In the genomic region with DNA sequence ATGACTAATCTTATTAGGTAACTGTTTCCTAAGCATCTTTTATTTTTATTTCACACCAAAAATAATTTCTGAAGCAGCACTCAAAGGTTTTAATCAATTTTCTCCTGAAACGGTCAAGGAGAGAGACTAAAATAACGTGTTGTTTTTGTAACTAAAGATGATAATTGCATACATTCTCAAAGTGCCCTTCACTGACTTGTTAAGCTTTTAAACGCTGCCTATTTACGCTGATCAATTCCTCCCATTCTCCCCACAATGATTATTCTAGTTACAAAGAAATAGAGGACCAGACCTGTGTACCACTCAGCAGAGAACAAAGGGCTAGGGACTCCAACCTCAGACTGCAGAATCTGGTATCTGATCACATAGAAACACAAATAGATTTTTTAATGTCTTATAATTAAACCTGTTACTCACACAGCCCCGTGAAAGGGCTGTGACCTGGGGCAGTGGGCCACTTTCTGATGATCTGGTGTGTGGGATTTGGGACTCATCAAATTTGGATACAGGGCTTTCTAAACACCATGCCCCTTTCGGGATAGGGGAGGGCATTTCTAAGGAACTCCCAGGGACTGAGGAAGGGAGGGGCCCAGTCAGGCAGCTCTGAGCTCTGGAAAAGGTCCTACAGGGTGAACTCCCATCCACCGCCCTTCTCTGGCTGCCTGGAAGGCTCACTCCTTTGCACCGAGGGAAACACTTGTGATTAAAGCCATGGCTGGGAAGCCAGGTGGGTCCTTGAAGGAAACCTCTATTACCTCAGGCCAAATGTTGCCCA, we compare ENCODE assay signal across 8 cellular contexts.
DNase-seq lines count a peak whose midpoint lies in the region; TF ChIP-seq lines count a peak whose summit lies in the region.

No MANE protein-coding gene starts in this region.

- TF ChIP-seq POLR2A in transverse colon (IDR thresholded peaks at IDR 0.05), result no peak

- no peak for TF ChIP-seq EP300 in transverse colon (IDR thresholded peaks at IDR 0.05; ENCODE audit: low read depth)

- DNase-seq in NCI-H510A treated with DMSO at 0.1 percent for 48 hours (lab: John Stamatoyannopoulos, UW) (peak; percentile 58), NCI-H510A (lab: John Stamatoyannopoulos, UW) (no peak), astrocyte of the hippocampus (ENCODE audit: low read depth, low spot score) (peak; percentile 50), transverse colon (peak; percentile 67), iPS-NIHi7 (ENCODE audit: extremely low spot score) (no peak)
- DNase-seq in stimulated activated CD4-positive, alpha-beta T cell treated with anti-CD3 and anti-CD28 coated beads, Interleukin-4, amount 100 ng/mL, for 24 hours, result no peak
- DNase-seq in stimulated activated CD8-positive, alpha-beta memory T cell treated with anti-CD3 and anti-CD28 coated beads, Interleukin-4, amount 100 ng/mL, for 48 hours, result no peak

- no peaks in the 10 kb centered on the region for H3K9me3 ChIP-seq in liver (ENCODE audit: control insufficient read depth in 4 of 4, low read length in 3 of 4)
- no peaks in the 10 kb centered on the region for H3K9me3 ChIP-seq in transverse colon

- H3K27ac ChIP-seq in liver (ENCODE audit: low read depth in 1 of 2, low read length in 2 of 2) (peak overlapping the region; percentile 89 to 98), transverse colon (peak overlapping the region; percentile 78 to 91 (median 80))

- no peaks in the 10 kb centered on the region for H3K27me3 ChIP-seq in liver (ENCODE audit: control insufficient read depth in 4 of 4, insufficient read depth in 4 of 4, low read length in 3 of 4)
- no peaks in the 10 kb centered on the region for H3K27me3 ChIP-seq in transverse colon

- no peak for TF ChIP-seq CTCF in liver (IDR thresholded peaks at IDR 0.05; ENCODE audit: low read depth, low read length, missing input control)
- no peak for TF ChIP-seq CTCF in transverse colon (IDR thresholded peaks at IDR 0.05)

- H3K4me1 ChIP-seq in liver (ENCODE audit: control insufficient read depth in 4 of 4, insufficient read depth in 4 of 4, low read length in 3 of 4), result peaks cover 18 to 72% (median 60%) of the 10 kb centered on the region in 4 donors
- H3K4me1 ChIP-seq in transverse colon, result peaks cover 30 to 79% (median 63%) of the 10 kb centered on the region in 4 donors

- TF ChIP-seq RAD21 in liver (IDR thresholded peaks at IDR 0.05), result no peak

- H3K9ac ChIP-seq in liver (ENCODE audit: low read depth in 1 of 2, low read length in 2 of 2), result peak overlapping the region in 1 of 2 donors; percentile 13

- WGBS in liver, result 76% methylated on average over 8 of the region's 8 CpGs
- 60 to 81% methylated on average over 4 to 8 of the region's 8 CpGs for WGBS in transverse colon (ENCODE audit: low coverage in 1 of 2), 2 donors

- peaks cover 0 to 1% (median 0%) of the 10 kb centered on the region in 4 donors for H3K36me3 ChIP-seq in liver (ENCODE audit: control insufficient read depth in 4 of 4, insufficient read depth in 3 of 4, low read depth in 1 of 4, low read length in 3 of 4)
- H3K36me3 ChIP-seq in transverse colon, result no peaks in the 10 kb centered on the region

- intact Hi-C loops in transverse colon (cut with DNase I; ENCODE audit: low total_unique reads), result no loop called here

- H3K4me3 ChIP-seq in liver (ENCODE audit: low read depth in 1 of 3, low read length in 3 of 3), result no peak overlapping the region
- no peak overlapping the region for H3K4me3 ChIP-seq in transverse colon

- in situ Hi-C loops in transverse colon (cut with MboI; ENCODE audit: low pct_ligation_motif_present in 1 of 4, low pct_unique_long_range_greater_than_20kb in 1 of 4, low sequenced_read_pairs in 3 of 4), result loop anchor here in 2 of 4 donors (25.0 kb wide), 1 partner anchor 179 kb away; the partner anchor contains the start of gene FNBP1L (in 2 of the 2)

TF ChIP-seq in liver, 16 proteins besides CTCF, POLR2A, EP300 and RAD21:
- TF ChIP-seq TAF1 (conservative IDR thresholded peaks at IDR 0.05), result no peak
- no peak for TF ChIP-seq ATF3 (IDR thresholded peaks at IDR 0.05)
- TF ChIP-seq YY1 (IDR thresholded peaks at IDR 0.05), result no peak
- TF ChIP-seq FOXA1 (IDR thresholded peaks at IDR 0.05), result no peak
- no peak for TF ChIP-seq MAX (IDR thresholded peaks at IDR 0.05)
- no peak for TF ChIP-seq HNF4G (IDR thresholded peaks at IDR 0.05)
- no peak for TF ChIP-seq FOXA2 (IDR thresholded peaks at IDR 0.05)
- no peak for TF ChIP-seq HNF4A (conservative IDR thresholded peaks at IDR 0.05)
- no peak for TF ChIP-seq SP1 (IDR thresholded peaks at IDR 0.05)
- TF ChIP-seq RXRA (IDR thresholded peaks at IDR 0.05), result no peak
- TF ChIP-seq, protein P1, sequence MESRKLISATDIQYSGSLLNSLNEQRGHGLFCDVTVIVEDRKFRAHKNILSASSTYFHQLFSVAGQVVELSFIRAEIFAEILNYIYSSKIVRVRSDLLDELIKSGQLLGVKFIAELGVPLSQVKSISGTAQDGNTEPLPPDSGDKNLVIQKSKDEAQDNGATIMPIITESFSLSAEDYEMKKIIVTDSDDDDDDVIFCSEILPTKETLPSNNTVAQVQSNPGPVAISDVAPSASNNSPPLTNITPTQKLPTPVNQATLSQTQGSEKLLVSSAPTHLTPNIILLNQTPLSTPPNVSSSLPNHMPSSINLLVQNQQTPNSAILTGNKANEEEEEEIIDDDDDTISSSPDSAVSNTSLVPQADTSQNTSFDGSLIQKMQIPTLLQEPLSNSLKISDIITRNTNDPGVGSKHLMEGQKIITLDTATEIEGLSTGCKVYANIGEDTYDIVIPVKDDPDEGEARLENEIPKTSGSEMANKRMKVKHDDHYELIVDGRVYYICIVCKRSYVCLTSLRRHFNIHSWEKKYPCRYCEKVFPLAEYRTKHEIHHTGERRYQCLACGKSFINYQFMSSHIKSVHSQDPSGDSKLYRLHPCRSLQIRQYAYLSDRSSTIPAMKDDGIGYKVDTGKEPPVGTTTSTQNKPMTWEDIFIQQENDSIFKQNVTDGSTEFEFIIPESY (IDR thresholded peaks at IDR 0.05), result no peak
- no peak for TF ChIP-seq EGR1 (IDR thresholded peaks at IDR 0.05; ENCODE audit: low read depth in 2 of 2)
TF ChIP-seq in liver: peak in this region for 0.

Comparison
In these comparisons a context has a peak if more than half of its experiments do, and no peak if none do; other contexts are left out.
1. DNase-seq: peak in NCI-H510A treated with DMSO at 0.1 percent for 48 hours (single experiment), astrocyte of the hippocampus (single experiment) and transverse colon (single experiment); none in NCI-H510A (single experiment), stimulated activated CD4-positive, alpha-beta T cell treated with anti-CD3 and anti-CD28 coated beads, Interleukin-4, amount 100 ng/mL, for 24 hours (single experiment), stimulated activated CD8-positive, alpha-beta memory T cell treated with anti-CD3 and anti-CD28 coated beads, Interleukin-4, amount 100 ng/mL, for 48 hours (single experiment) and iPS-NIHi7 (single experiment).